In genomic region chr20:50717974-50718761, GRCh38 we compare ENCODE assay signal across 1 cellular context.
TF ChIP-seq lines count a peak whose summit lies in the region.

No MANE protein-coding gene starts in this region.

TF ChIP-seq in HCT116, 20 proteins besides CTCF, POLR2A, EP300 and RAD21:
- TF ChIP-seq FOSL1 (IDR thresholded peaks at IDR 0.05; ENCODE audit: low read depth): no peak
- TF ChIP-seq YY1 (IDR thresholded peaks at IDR 0.05; ENCODE audit: extremely low read depth, insufficient replicate concordance, low read depth, low read length): no peak
- no peak for TF ChIP-seq ZBTB33 (IDR thresholded peaks at IDR 0.05; ENCODE audit: extremely low read depth, insufficient replicate concordance, low read length)
- no peak for TF ChIP-seq CBX3 (IDR thresholded peaks at IDR 0.05; ENCODE audit: low read depth)
- TF ChIP-seq TCF7L2 (IDR thresholded peaks at IDR 0.05; ENCODE audit: borderline replicate concordance, extremely low read depth, insufficient read depth, insufficient read length): no peak
- TF ChIP-seq CEBPB (IDR thresholded peaks at IDR 0.05; ENCODE audit: low read depth): no peak
- TF ChIP-seq SP1 (IDR thresholded peaks at IDR 0.05; ENCODE audit: low read depth): no peak
- TF ChIP-seq SIN3A (IDR thresholded peaks at IDR 0.05; ENCODE audit: low read depth): no peak
- TF ChIP-seq ZNF274 (IDR thresholded peaks at IDR 0.05; ENCODE audit: low read depth, low read length): no peak
- TF ChIP-seq ATF3 (IDR thresholded peaks at IDR 0.05): no peak
- TF ChIP-seq EGR1 (IDR thresholded peaks at IDR 0.05; ENCODE audit: low read depth): no peak
- TF ChIP-seq JUND (IDR thresholded peaks at IDR 0.05): no peak
